In the genomic region with DNA sequence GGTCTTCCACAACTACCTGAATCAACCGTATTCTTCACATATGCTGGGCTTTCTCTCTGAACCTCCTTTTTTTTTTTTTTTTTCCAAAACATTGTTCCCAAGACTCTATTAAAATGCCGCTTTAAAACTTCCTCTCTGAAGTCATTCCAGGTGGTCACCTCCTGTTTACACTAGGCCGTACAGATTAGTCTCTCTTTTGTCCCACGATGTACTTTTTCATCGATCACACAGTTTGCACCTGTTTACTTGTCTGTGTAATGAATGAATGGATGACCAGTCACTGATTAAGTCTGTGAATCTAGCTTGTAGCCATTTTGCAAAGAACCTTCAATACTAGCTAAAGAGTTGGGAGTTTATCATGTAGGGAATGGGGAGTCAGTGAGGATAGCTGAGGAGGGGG, we compare ENCODE assay signal across 27 cellular contexts. TPM values are rescaled to one million over a fixed set of nuclear protein-coding genes. Genes with fewer than 3 reads are reported as not detected.
"Had no signal": no experiment of that assay in that cellular context is flagged by ENCODE, and none has a peak within 500 bp of the region (broad histone marks: within the 10 kb centered on the region; RNA-seq: fewer than 3 reads in every experiment).

No MANE protein-coding gene starts in this region.

- H3K9me3 ChIP-seq: left ventricle myocardium inferior, ovary, prostate gland, sigmoid colon, suprapubic skin, thoracic aorta, tibial artery, upper lobe of right lung had no signal

- DNase-seq: islet precursor cell; left ventricle myocardium inferior; mesendoderm; naive B cell; natural killer cell; nephron progenitor cell; ovary; retina; right cardiac atrium; sigmoid colon; small intestine; spleen; stimulated activated CD4-positive, alpha-beta T cell treated with anti-CD3 and anti-CD28 coated beads, Interleukin-4, amount 100 ng/mL, for 24 hours; stimulated activated naive CD4-positive, alpha-beta T cell; tibial artery; trophoblast cell; upper lobe of right lung had no signal

- H3K9me3 Mint-ChIP-seq: natural killer cell; stimulated activated naive CD8-positive, alpha-beta T cell treated with anti-CD3 and anti-CD28 coated beads, Interleukin-15, Interleukin-2, amounts not matched to agents 100 ng/mL and 50 ng/mL, for 24 hours had no signal

- H3K27ac ChIP-seq: hepatocyte, left ventricle myocardium inferior, ovary, prostate gland, sigmoid colon, spleen, suprapubic skin, thoracic aorta, tibial artery, upper lobe of right lung had no signal

- H3K27me3 Mint-ChIP-seq: naive B cell; stimulated activated naive CD8-positive, alpha-beta T cell treated with anti-CD3 and anti-CD28 coated beads, Interleukin-15, Interleukin-2, amounts not matched to agents 100 ng/mL and 50 ng/mL, for 24 hours had no signal

- H3K27ac Mint-ChIP-seq: mesothelial cell of epicardium; natural killer cell; nephron progenitor cell; stimulated activated effector memory CD8-positive, alpha-beta T cell treated with anti-CD3 and anti-CD28 coated beads, Interleukin-12 subunit alpha, Interleukin-12 subunit beta, amount 100 ng/mL, for 72 hours; stimulated activated naive CD8-positive, alpha-beta T cell treated with anti-CD3 and anti-CD28 coated beads, Interleukin-15, Interleukin-2, amounts not matched to agents 100 ng/mL and 50 ng/mL, for 24 hours had no signal

- H3K79me2 ChIP-seq: hepatocyte had no signal

- H3K27me3 ChIP-seq: hepatocyte, ovary, sigmoid colon, spleen, suprapubic skin, tibial artery, upper lobe of right lung had no signal

- H3K4me1 Mint-ChIP-seq: mesothelial cell of epicardium; naive B cell; natural killer cell; nephron progenitor cell; stimulated activated effector memory CD8-positive, alpha-beta T cell treated with anti-CD3 and anti-CD28 coated beads, Interleukin-12 subunit alpha, Interleukin-12 subunit beta, amount 100 ng/mL, for 72 hours had no signal

- H3K4me3 Mint-ChIP-seq: mesothelial cell of epicardium; naive B cell; natural killer cell; nephron progenitor cell; stimulated activated effector memory CD8-positive, alpha-beta T cell treated with anti-CD3 and anti-CD28 coated beads, Interleukin-12 subunit alpha, Interleukin-12 subunit beta, amount 100 ng/mL, for 72 hours; stimulated activated naive CD8-positive, alpha-beta T cell treated with anti-CD3 and anti-CD28 coated beads, Interleukin-15, Interleukin-2, amounts not matched to agents 100 ng/mL and 50 ng/mL, for 24 hours had no signal

- H2AFZ ChIP-seq: hepatocyte had no signal

- H3K4me2 ChIP-seq: hepatocyte had no signal

- H3K36me3 ChIP-seq: ovary, prostate gland had no signal

- ATAC-seq: natural killer cell; right cardiac atrium; stimulated activated effector memory CD8-positive, alpha-beta T cell treated with anti-CD3 and anti-CD28 coated beads, Interleukin-12 subunit alpha, Interleukin-12 subunit beta, amount 100 ng/mL, for 72 hours; upper lobe of right lung had no signal

- H3K36me3 Mint-ChIP-seq: natural killer cell; stimulated activated effector memory CD8-positive, alpha-beta T cell treated with anti-CD3 and anti-CD28 coated beads, Interleukin-12 subunit alpha, Interleukin-12 subunit beta, amount 100 ng/mL, for 72 hours had no signal

- H3K4me1 ChIP-seq: left ventricle myocardium inferior, prostate gland, sigmoid colon, spleen, suprapubic skin, tibial artery, upper lobe of right lung had no signal

- H3K4me3 ChIP-seq: hepatocyte, left ventricle myocardium inferior, lung, ovary, prostate gland, sigmoid colon, spleen, suprapubic skin, thoracic aorta, tibial artery, upper lobe of right lung had no signal

- FAIRE-seq: small intestine, urothelium cell line had no signal

RNA-seq across cellular contexts. Expression of gene FAM228A, which starts 16.7 kb away (rescaled TPM):
- polyA plus RNA-seq: hepatocyte had no signal

RNA-seq across cellular contexts. Expression of gene PFN4, which starts 35.0 kb away (rescaled TPM):
- total RNA-seq: mononuclear cell, natural killer cell had no signal
